ENCODE assay signal across 15 cellular contexts in genomic region chr11:64619196-64619595, GRCh38. TPM values are rescaled to one million over a fixed set of nuclear protein-coding genes. Genes with fewer than 3 reads are reported as not detected.
DNase-seq lines count a peak whose midpoint lies in the region; ATAC-seq, FAIRE-seq and TF ChIP-seq lines count a peak whose summit lies in the region.
"Had no signal": no experiment of that assay in that cellular context is flagged by ENCODE, and none has a peak within 500 bp of the region (broad histone marks: within the 10 kb centered on the region; RNA-seq: fewer than 3 reads in every experiment).

No MANE protein-coding gene starts in this region.

- H2AK5ac ChIP-seq in H9 (ENCODE audit: insufficient read length, low read length) = no peak overlapping the region

- H2BK15ac ChIP-seq in H9 (ENCODE audit: low read depth, low read length) = no peak overlapping the region

- CTCF ChIA-PET in CD4-positive, alpha-beta memory T cell (lab: Charles Lee; ENCODE audit: partially characterized antibody) = no interaction called here

- no peak for TF ChIP-seq POLR2A in right lobe of liver (IDR thresholded peaks at IDR 0.05)

- H3K9me3 Mint-ChIP-seq in H9 (no peaks in the 10 kb centered on the region), astrocyte (ENCODE audit: unreplicated experiment) (no peaks in the 10 kb centered on the region)
- no peaks in the 10 kb centered on the region for H3K9me3 Mint-ChIP-seq in CD4-positive, alpha-beta memory T cell
- H3K9me3 Mint-ChIP-seq: activated naive CD4-positive, alpha-beta T cell treated with anti-CD3 and anti-CD28 coated beads, Interleukin-2, amount 10 ng/mL, durations not matched to agents 7 days and 5 days; IgD-negative memory B cell had no signal

- H3K4me2 ChIP-seq in H9 (ENCODE audit: insufficient read depth, insufficient read length, low read length) = no peak overlapping the region
- no peak overlapping the region for H3K4me2 ChIP-seq in astrocyte (ENCODE audit: low read length)

- no peak overlapping the region for H3T11ph ChIP-seq in H9 (ENCODE audit: low read length)

- no peak overlapping the region for H3K18ac ChIP-seq in H9 (ENCODE audit: insufficient read length, low read depth, low read length)

- no peak overlapping the region for H3K9ac ChIP-seq in H9 (ENCODE audit: extremely low read depth, insufficient read length, low read length)
- no peak overlapping the region for H3K9ac ChIP-seq in astrocyte (ENCODE audit: low read length)
- peak overlapping the region in 2 of 3 donors; percentile 38 to 43 for H3K9ac ChIP-seq in skeletal muscle tissue (ENCODE audit: low read depth in 1 of 3, low read length in 3 of 3)

- DNase-seq in H9 (no peak), astrocyte (ENCODE audit: low read depth) (no peak), right lobe of liver (no peak), iPS-NIHi7 (ENCODE audit: extremely low spot score) (no peak), SW480 (ENCODE audit: low spot score) (no peak)
- no peak for DNase-seq in CD4-positive, alpha-beta memory T cell
- DNase-seq: activated CD4-positive, alpha-beta T cell treated with anti-CD3 and anti-CD28 coated beads for 1 hour; activated naive CD4-positive, alpha-beta T cell treated with anti-CD3 and anti-CD28 coated beads, Interleukin-2, amount 10 ng/mL, durations not matched to agents 7 days and 5 days; NCI-H1436; SHP77 treated with DMSO at 0.1 percent for 48 hours; stimulated activated naive CD8-positive, alpha-beta T cell treated with anti-CD3 and anti-CD28 coated beads, Interleukin-15, Interleukin-2, amounts not matched to agents 100 U/mL and 50 U/mL, for 24 hours; T-helper 9 cell had no signal

- H3K4me3 Mint-ChIP-seq in H9 (no peak overlapping the region; a peak in 1 of 5 replicates), astrocyte (ENCODE audit: unreplicated experiment) (peak overlapping the region; percentile 27)
- H3K4me3 Mint-ChIP-seq in CD4-positive, alpha-beta memory T cell = no peak overlapping the region
- H3K4me3 Mint-ChIP-seq: activated naive CD4-positive, alpha-beta T cell treated with anti-CD3 and anti-CD28 coated beads, Interleukin-2, amount 10 ng/mL, durations not matched to agents 7 days and 5 days; IgD-negative memory B cell had no signal

- H4K8ac ChIP-seq in H9 (replicated peaks; ENCODE audit: insufficient read length, low read depth, low read length) = no peak overlapping the region

- peaks cover 7 to 21% of the 10 kb centered on the region in 2 experiments for H3K4me1 Mint-ChIP-seq in H9
- peaks cover 3% of the 10 kb centered on the region for H3K4me1 Mint-ChIP-seq in astrocyte (ENCODE audit: low read depth, unreplicated experiment)
- peaks cover 0 to 5% (median 0%) of the 10 kb centered on the region in 4 donors for H3K4me1 Mint-ChIP-seq in CD4-positive, alpha-beta memory T cell

- peaks cover 1% of the 10 kb centered on the region for H3K27me3 Mint-ChIP-seq in H9 (ENCODE audit: low read depth)
- peaks cover 15% of the 10 kb centered on the region for H3K27me3 Mint-ChIP-seq in astrocyte (ENCODE audit: low read depth, unreplicated experiment)
- H3K27me3 Mint-ChIP-seq in CD4-positive, alpha-beta memory T cell = peaks cover 0 to 2% of the 10 kb centered on the region in 2 donors
- H3K27me3 Mint-ChIP-seq: IgD-negative memory B cell had no signal

- H3K9me3 ChIP-seq in H9 (ENCODE audit: control insufficient read depth, low read depth, low read length) (no peaks in the 10 kb centered on the region), astrocyte (ENCODE audit: insufficient read depth, low read depth, low read length) (no peaks in the 10 kb centered on the region), right lobe of liver (no peaks in the 10 kb centered on the region), skeletal muscle tissue (ENCODE audit: control insufficient read depth in 3 of 3, low read length in 3 of 3) (no peaks in the 10 kb centered on the region)
- H3K9me3 ChIP-seq in CD4-positive, alpha-beta memory T cell (ENCODE audit: control insufficient read depth in 1 of 2, low read length in 2 of 2) = no peaks in the 10 kb centered on the region

- H3K79me1 ChIP-seq in H9 (ENCODE audit: insufficient read depth, low read depth, low read length, poor library complexity, severe bottlenecking) = no peaks in the 10 kb centered on the region

- H3K36me3 ChIP-seq in astrocyte (ENCODE audit: insufficient read depth, low read length) = no peaks in the 10 kb centered on the region
- H3K36me3 ChIP-seq in right lobe of liver = no peaks in the 10 kb centered on the region
- H3K36me3 ChIP-seq in skeletal muscle tissue (ENCODE audit: control insufficient read depth in 3 of 3, insufficient read depth in 3 of 3, low read length in 3 of 3) = no peaks in the 10 kb centered on the region
- no peaks in the 10 kb centered on the region for H3K36me3 ChIP-seq in CD4-positive, alpha-beta memory T cell (ENCODE audit: insufficient read depth, low read length)

- H2BK5ac ChIP-seq in H9 (ENCODE audit: insufficient read length, low read length) = no peak overlapping the region

- H3K23ac ChIP-seq in H9 (ENCODE audit: insufficient read length, low read depth, low read length) = no peak overlapping the region

- H4K5ac ChIP-seq in H9 (ENCODE audit: insufficient read length, low read depth, low read length) = no peak overlapping the region

- H3K79me2 ChIP-seq in H9 (ENCODE audit: insufficient read depth, low read length) (no peaks in the 10 kb centered on the region), astrocyte (ENCODE audit: insufficient read depth, low read length) (no peaks in the 10 kb centered on the region)

- H3K4me1 ChIP-seq in H9 (ENCODE audit: insufficient read depth, low read length) (no peaks in the 10 kb centered on the region), astrocyte (ENCODE audit: insufficient read depth, low read length) (no peaks in the 10 kb centered on the region), right lobe of liver (peaks cover 0 to 24% (median 0%) of the 10 kb centered on the region in 4 donors), skeletal muscle tissue (ENCODE audit: control insufficient read depth in 3 of 3, insufficient read depth in 3 of 3, low read length in 3 of 3) (peaks cover 6 to 20% (median 17%) of the 10 kb centered on the region in 3 donors)
- peaks cover 4% of the 10 kb centered on the region for H3K4me1 ChIP-seq in CD4-positive, alpha-beta memory T cell (ENCODE audit: insufficient read depth, low read length)

- H3K4ac ChIP-seq in H9 (ENCODE audit: low read depth, low read length) = no peak overlapping the region

- H2AFZ ChIP-seq in H9 (ENCODE audit: low read length) (no peak overlapping the region), astrocyte (ENCODE audit: low read depth, low read length) (no peak overlapping the region)

- H3K27ac ChIP-seq in H9 (ENCODE audit: insufficient read length, low read depth, low read length) (no peak overlapping the region), astrocyte (ENCODE audit: low read depth, low read length) (no peak overlapping the region), right lobe of liver (peak overlapping the region; percentile 42 to 73 (median 54)), skeletal muscle tissue (ENCODE audit: low read depth, low read length) (no peak overlapping the region)
- H3K27ac ChIP-seq in CD4-positive, alpha-beta memory T cell (ENCODE audit: low read depth, low read length) = no peak overlapping the region

- no CpG with 5 or more reads among the region's 4 CpGs for WGBS in H9 (ENCODE audit: extremely low coverage, insufficient read length, low lambda C conversion rate)
- no CpG with 5 or more reads among the region's 4 CpGs for WGBS in right lobe of liver (ENCODE audit: insufficient coverage, low coverage, low lambda C conversion rate, missing lambda C conversion rate)

- ATAC-seq in right lobe of liver = no peak
- ATAC-seq in HG02759 (IDR thresholded peaks at IDR 0.05; ENCODE audit: unreplicated experiment) = no peak
- ATAC-seq: stimulated activated naive CD8-positive, alpha-beta T cell treated with anti-CD3 and anti-CD28 coated beads, Interleukin-15, Interleukin-2, amounts not matched to agents 100 U/mL and 50 U/mL, for 24 hours had no signal

- H3K23me2 ChIP-seq in H9 (ENCODE audit: insufficient read length, low read depth, low read length, poor library complexity, severe bottlenecking) = no peaks in the 10 kb centered on the region

- no peak overlapping the region for H4K91ac ChIP-seq in H9 (ENCODE audit: insufficient read length, low read depth, low read length)

- no peak overlapping the region for H2BK20ac ChIP-seq in H9 (ENCODE audit: low read depth, low read length, poor library complexity, severe bottlenecking)

- no peak overlapping the region for H3K56ac ChIP-seq in H9 (ENCODE audit: insufficient read length, low read depth, low read length)

- H3K36me3 Mint-ChIP-seq in H9 (ENCODE audit: insufficient read depth in 1 of 3, low read depth in 3 of 3) (peaks cover 0 to 8% (median 0%) of the 10 kb centered on the region in 3 experiments; a peak in 2 of 7 replicates), astrocyte (ENCODE audit: low read depth, unreplicated experiment) (peaks cover 3% of the 10 kb centered on the region)
- no peaks in the 10 kb centered on the region for H3K36me3 Mint-ChIP-seq in CD4-positive, alpha-beta memory T cell
- H3K36me3 Mint-ChIP-seq: activated naive CD4-positive, alpha-beta T cell treated with anti-CD3 and anti-CD28 coated beads, Interleukin-2, amount 10 ng/mL, durations not matched to agents 7 days and 5 days had no signal

- peak overlapping the region in 2 of 3 experiments; percentile 52 to 85; a peak in 2 of 7 replicates for H3K27ac Mint-ChIP-seq in H9
- H3K27ac Mint-ChIP-seq in astrocyte (ENCODE audit: unreplicated experiment) = no peak overlapping the region
- peak overlapping the region in 1 of 7 donors; percentile 73 for H3K27ac Mint-ChIP-seq in CD4-positive, alpha-beta memory T cell
- H3K27ac Mint-ChIP-seq: activated naive CD4-positive, alpha-beta T cell treated with anti-CD3 and anti-CD28 coated beads, Interleukin-2, amount 10 ng/mL, durations not matched to agents 7 days and 5 days; IgD-negative memory B cell had no signal

- no peak overlapping the region; the same call in 1 of the 2 replicates for H3K14ac ChIP-seq in H9 (ENCODE audit: insufficient read depth, low read length)

- TF ChIP-seq CTCF in H9 (conservative IDR thresholded peaks at IDR 0.05) (no peak), astrocyte (IDR thresholded peaks at IDR 0.05; ENCODE audit: insufficient read depth, low read depth, low read length) (no peak), right lobe of liver (IDR thresholded peaks at IDR 0.05) (no peak)

- no peak overlapping the region for H3K4me3 ChIP-seq in astrocyte (ENCODE audit: insufficient read depth, low read depth, low read length)
- H3K4me3 ChIP-seq in right lobe of liver = peak overlapping the region in 2 of 3 donors; percentile 47 to 49
- peak overlapping the region in 1 of 3 donors; percentile 41 for H3K4me3 ChIP-seq in skeletal muscle tissue (ENCODE audit: low read length in 3 of 3)
- H3K4me3 ChIP-seq in CD4-positive, alpha-beta memory T cell (ENCODE audit: low read length in 2 of 2) = no peak overlapping the region

- no peak overlapping the region for H2BK120ac ChIP-seq in H9 (ENCODE audit: low read depth, low read length, poor library complexity, severe bottlenecking)

- POLR2A ChIA-PET in CD4-positive, alpha-beta memory T cell (lab: Charles Lee; ENCODE audit: partially characterized antibody) = no interaction called here

- H3K27me3 ChIP-seq in H9 (ENCODE audit: insufficient read depth, low read length) (no peaks in the 10 kb centered on the region; the same call in 1 of the 2 replicates), astrocyte (ENCODE audit: insufficient read depth, low read length) (no peaks in the 10 kb centered on the region), right lobe of liver (no peaks in the 10 kb centered on the region), skeletal muscle tissue (ENCODE audit: control insufficient read depth in 3 of 3, insufficient read depth in 3 of 3, low read length in 3 of 3) (no peaks in the 10 kb centered on the region)
- no peaks in the 10 kb centered on the region for H3K27me3 ChIP-seq in CD4-positive, alpha-beta memory T cell (ENCODE audit: insufficient read depth, low read length)

- intact Hi-C loops in right lobe of liver (cut with DNase I) = no loop called here
- intact Hi-C loops in CD4-positive, alpha-beta memory T cell (cut with micrococcal nuclease) = no loop called here

- H2BK12ac ChIP-seq in H9 (ENCODE audit: insufficient read length, low read depth, low read length) = no peak overlapping the region

- no peaks in the 10 kb centered on the region for H4K20me1 ChIP-seq in H9 (ENCODE audit: control insufficient read depth, insufficient read depth, insufficient read length)
- H4K20me1 ChIP-seq in astrocyte (ENCODE audit: insufficient read depth, low read length) = no peaks in the 10 kb centered on the region

- no peak for FAIRE-seq in astrocyte (lab: Jason Lieb, UNC)

RNA-seq across cellular contexts. Expression of gene SLC22A12, which starts 28.2 kb away (rescaled TPM):
- total RNA-seq in H9 (2021) (not detected in 2 replicates), astrocyte (not detected in 2 replicates), right lobe of liver (under 1 TPM in 3 of 6 experiments, not detected in 3; 0.22 to 0.80 (median 0.74) TPM), skeletal muscle tissue (not detected)
- not detected for total RNA-seq in CD4-positive, alpha-beta memory T cell
- not detected for polyA plus RNA-seq in CD4-positive, alpha-beta memory T cell
- polyA plus RNA-seq: IgD-negative memory B cell had no signal

Comparison
In these comparisons a context has a peak if more than half of its experiments do, and no peak if none do; other contexts are left out.
1. H3K27ac ChIP-seq: peak in right lobe of liver (3 of 3); none in H9 (single experiment), astrocyte (single experiment), skeletal muscle tissue (single experiment) and CD4-positive, alpha-beta memory T cell (single experiment).
2. H3K9ac ChIP-seq: peak in skeletal muscle tissue (2 of 3); none in H9 (single experiment) and astrocyte (single experiment).
3. H3K4me3 ChIP-seq: peak in right lobe of liver (2 of 3); none in astrocyte (single experiment) and CD4-positive, alpha-beta memory T cell (0 of 2).